In genomic region chr20:34877002-34877264, GRCh38 we compare ENCODE assay signal across 8 cellular contexts. TPM values are rescaled to one million over a fixed set of nuclear protein-coding genes. Genes with fewer than 3 reads are reported as not detected.
DNase-seq lines count a peak whose midpoint lies in the region; ATAC-seq and TF ChIP-seq lines count a peak whose summit lies in the region.

No MANE protein-coding gene starts in this region.

- H4K5ac ChIP-seq in mesendoderm (ENCODE audit: low read length), result no peak overlapping the region

- H3K9me3 Mint-ChIP-seq in MCF 10A (ENCODE audit: unreplicated experiment), result no peaks in the 10 kb centered on the region

- WGBS in mesendoderm (ENCODE audit: extremely low coverage, insufficient coverage, low lambda C conversion rate), result no CpG with 5 or more reads among the region's 12 CpGs

- H3K27ac Mint-ChIP-seq in MCF 10A (ENCODE audit: low read depth, unreplicated experiment), result peak overlapping the region; percentile 91

- no peak overlapping the region for H2BK15ac ChIP-seq in mesendoderm (replicated peaks; ENCODE audit: low read depth)

- DNase-seq in left ventricle myocardium inferior (no peak), Right ventricle myocardium superior (no peak), MCF 10A (ENCODE audit: unreplicated experiment) (no peak), mesendoderm (no peak), uterus (no peak), occipital lobe (lab: John Stamatoyannopoulos, UW) (no peak), NCI-H1092 (lab: John Stamatoyannopoulos, UW) (no peak), NCI-H1048 (lab: John Stamatoyannopoulos, UW) (no peak)

- peak overlapping the region; percentile 66 for H3K56ac ChIP-seq in mesendoderm (ENCODE audit: low read length)

- H2BK5ac ChIP-seq in mesendoderm (ENCODE audit: low read length), result no peak overlapping the region

- intact Hi-C loops in left ventricle myocardium inferior (cut with micrococcal nuclease) (no loop called here), Right ventricle myocardium superior (cut with DNase I) (loop anchor here (2.0 kb wide), 1 partner anchor 30 kb away; no protein-coding TSS in a partner anchor), MCF 10A (cut with micrococcal nuclease) (loop anchor here (2.0 kb wide), 1 partner anchor 324 kb away; no protein-coding TSS in a partner anchor), uterus (cut with DNase I; ENCODE audit: low total_unique reads) (loop anchor here (10.0 kb wide), 1 partner anchor 218 kb away; the partner anchor contains the start of gene TRPC4AP)

- H3K27ac ChIP-seq in left ventricle myocardium inferior (replicated peaks) (peak overlapping the region; percentile 89), mesendoderm (ENCODE audit: low read depth, low read length) (no peak overlapping the region), uterus (peak overlapping the region; percentile 83 to 84)

- H3K4me2 ChIP-seq in mesendoderm (ENCODE audit: low read length), result peak overlapping the region; percentile 28

- peak overlapping the region; percentile 99 for H3K4me3 Mint-ChIP-seq in MCF 10A (ENCODE audit: unreplicated experiment)

- H3K4ac ChIP-seq in mesendoderm (ENCODE audit: low read depth, low read length), result no peak overlapping the region

- H2BK120ac ChIP-seq in mesendoderm (ENCODE audit: low read depth, low read length), result no peak overlapping the region

- H3K23ac ChIP-seq in mesendoderm (ENCODE audit: low read length), result no peak overlapping the region

- no peaks in the 10 kb centered on the region for H3K36me3 ChIP-seq in left ventricle myocardium inferior
- H3K36me3 ChIP-seq in mesendoderm (ENCODE audit: control insufficient read depth, insufficient read depth, low read length), result no peaks in the 10 kb centered on the region
- H3K36me3 ChIP-seq in uterus, result no peaks in the 10 kb centered on the region

- peak overlapping the region; percentile 83 for H3K4me3 ChIP-seq in left ventricle myocardium inferior
- H3K4me3 ChIP-seq in mesendoderm (ENCODE audit: low read length), result peak overlapping the region; percentile 29
- peak overlapping the region; percentile 54 to 87 for H3K4me3 ChIP-seq in uterus

- BruUV-seq in MCF 10A (replicated peaks; lab: Mats Ljungman, UMichigan), result no TSS peak

- TF ChIP-seq CTCF in left ventricle myocardium inferior (IDR thresholded peaks at IDR 0.05; ENCODE audit: borderline replicate concordance) (no peak), MCF 10A (IDR thresholded peaks at IDR 0.05; ENCODE audit: unreplicated experiment) (no peak), uterus (IDR thresholded peaks at IDR 0.05) (no peak)

- H3K79me2 ChIP-seq in mesendoderm (ENCODE audit: control insufficient read depth, insufficient read depth, low read length), result no peaks in the 10 kb centered on the region

- ATAC-seq in Right ventricle myocardium superior (ENCODE audit: poor library complexity), result no peak

- H3K9me3 ChIP-seq in left ventricle myocardium inferior (replicated peaks), result no peaks in the 10 kb centered on the region
- no peaks in the 10 kb centered on the region for H3K9me3 ChIP-seq in uterus

- H3K79me1 ChIP-seq in mesendoderm (ENCODE audit: low read length), result peaks cover 3% of the 10 kb centered on the region

- peak overlapping the region; percentile 81 for H3K18ac ChIP-seq in mesendoderm (ENCODE audit: low read length)

- no peak overlapping the region for H2AK5ac ChIP-seq in mesendoderm (ENCODE audit: low read length)

- peaks cover 53% of the 10 kb centered on the region for H3K4me1 Mint-ChIP-seq in MCF 10A (ENCODE audit: insufficient read depth, unreplicated experiment)

- H3K9ac ChIP-seq in mesendoderm (ENCODE audit: low read length), result peak overlapping the region; percentile 82

- CTCF ChIA-PET in MCF 10A (lab: Yijun Ruan, JAX), result interaction anchor here (0.8 to 10.5 kb wide), 5 partner anchors 15 to 125 kb away, joined by 3 to 279 read pairs (median 6); partner anchors contain the start of genes GSS and MYH7B

- POLR2A ChIA-PET in MCF 10A (lab: Yijun Ruan, JAX), result interaction anchor here (0.7 to 4.8 kb wide), 27 partner anchors 10 to 430 kb away, joined by 3 to 116 read pairs (median 8); partner anchors contain the start of genes DYNLRB1, EDEM2, GSS and MYH7B

- no peak overlapping the region for H4K8ac ChIP-seq in mesendoderm (ENCODE audit: low read depth, low read length)

- no peak for TF ChIP-seq POLR2A in uterus (IDR thresholded peaks at IDR 0.05)

- H3K4me1 ChIP-seq in left ventricle myocardium inferior, result peaks cover 72% of the 10 kb centered on the region
- peaks cover 3% of the 10 kb centered on the region for H3K4me1 ChIP-seq in mesendoderm (ENCODE audit: control insufficient read depth, low read depth, low read length)
- H3K4me1 ChIP-seq in uterus, result no peaks in the 10 kb centered on the region

- no peaks in the 10 kb centered on the region for H3K27me3 Mint-ChIP-seq in MCF 10A (ENCODE audit: insufficient read depth, unreplicated experiment)

- H3K36me3 Mint-ChIP-seq in MCF 10A (ENCODE audit: insufficient read depth, unreplicated experiment), result no peaks in the 10 kb centered on the region

- H3K27me3 ChIP-seq in left ventricle myocardium inferior (ENCODE audit: low read depth) (no peaks in the 10 kb centered on the region), mesendoderm (ENCODE audit: insufficient read depth, low read length, poor library complexity) (no peaks in the 10 kb centered on the region), uterus (no peaks in the 10 kb centered on the region)

RNA-seq across cellular contexts. Expression of gene ACSS2, which starts 0.5 kb away (rescaled TPM):
- total RNA-seq in left ventricle myocardium inferior (101 TPM), Right ventricle myocardium superior (137 TPM), MCF 10A (2022) (36.6 and 42.0 TPM in 2 replicates), uterus (100 to 1,000 TPM in 1 of 4 donors, 10 to 100 TPM in 3; 18.8 to 138 (median 48.7) TPM), occipital lobe (29.0 TPM)
- polyA plus RNA-seq in mesendoderm (2013, experiment 1 of 2), result 18.8 TPM
- polyA plus RNA-seq in mesendoderm (2013, experiment 2 of 2), result 20.7 TPM

RNA-seq across cellular contexts. Expression of gene GGT7, which starts 4.3 kb away (rescaled TPM):
- total RNA-seq in left ventricle myocardium inferior (21.6 TPM), Right ventricle myocardium superior (21.0 TPM), MCF 10A (2022) (2.5 and 3.2 TPM in 2 replicates), uterus (10 to 100 TPM in 3 of 4 donors, 1 to 10 TPM in 1; 7.4 to 38.4 (median 16.5) TPM), occipital lobe (19.0 TPM)
- 7.7 TPM for polyA plus RNA-seq in mesendoderm (2013, experiment 1 of 2)
- 7.4 TPM for polyA plus RNA-seq in mesendoderm (2013, experiment 2 of 2)

RNA-seq across cellular contexts. Expression of gene NCOA6, which starts 51.5 kb away (rescaled TPM):
- total RNA-seq in left ventricle myocardium inferior (14.0 TPM), Right ventricle myocardium superior (13.4 TPM), MCF 10A (2022) (25.7 and 27.9 TPM in 2 replicates), uterus (10 to 100 TPM in 2 of 4 donors, 1 to 10 TPM in 2; 3.1 to 39.2 (median 10.5) TPM), occipital lobe (60.8 TPM)
- 8.7 TPM for polyA plus RNA-seq in mesendoderm (2013, experiment 1 of 2)
- polyA plus RNA-seq in mesendoderm (2013, experiment 2 of 2), result 8.8 TPM

Comparison
In these comparisons a context has a peak if more than half of its experiments do, and no peak if none do; other contexts are left out.
1. H3K4me3 ChIP-seq: peak in every context shown above with its lines; median percentile 83 in left ventricle myocardium inferior; 70 in uterus; 29 in mesendoderm.